19 cellular contexts compared by ENCODE assay signal in the genomic region with DNA sequence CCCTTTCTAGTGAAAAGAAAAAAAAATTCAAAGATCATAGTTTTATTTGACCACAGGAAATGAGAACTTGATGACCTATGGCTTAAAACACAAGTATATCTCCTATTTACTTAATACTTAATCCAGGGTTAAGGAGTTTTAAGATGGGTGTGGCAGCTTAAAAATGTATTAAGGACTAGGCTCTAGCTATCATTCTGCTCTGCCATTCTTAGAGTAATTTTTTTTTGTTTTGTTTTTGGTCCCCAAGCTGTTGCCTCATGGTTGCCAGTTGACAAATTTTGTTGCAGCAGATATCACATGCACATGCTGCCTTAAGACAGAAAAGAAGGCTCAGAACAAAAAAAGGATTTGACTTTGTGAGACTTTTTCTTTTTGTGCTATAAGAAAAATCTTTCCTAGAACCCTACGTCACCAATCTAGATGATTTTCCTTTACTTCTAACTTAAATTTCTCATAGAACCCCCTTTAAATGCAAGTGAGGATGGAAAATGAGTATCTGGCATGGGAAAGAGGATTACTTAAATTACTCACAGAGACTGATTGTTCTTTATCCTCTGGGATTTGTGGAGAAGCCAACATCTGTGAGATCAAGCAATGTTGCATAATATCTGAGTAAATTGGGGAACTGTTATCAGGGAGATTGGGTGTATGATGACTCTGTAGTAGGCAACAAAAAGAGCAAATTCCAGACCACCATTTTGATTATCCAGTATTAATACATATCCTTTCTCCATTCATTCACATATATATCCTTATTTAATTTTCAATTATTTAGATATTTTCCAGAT.
"Had no signal": no experiment of that assay in that cellular context is flagged by ENCODE, and none has a peak within 500 bp of the region (broad histone marks: within the 10 kb centered on the region; RNA-seq: fewer than 3 reads in every experiment).

No MANE protein-coding gene starts in this region.

- H3K4me1 Mint-ChIP-seq: activated CD4-positive, alpha-beta memory T cell treated with anti-CD3 and anti-CD28 coated beads, Interleukin-2, amount 10 ng/mL, durations not matched to agents 7 days and 5 days; naive B cell; stimulated activated memory B cell treated with anti-CD40 and anti-IgM and Interleukin-4, amounts not matched to agents 10 μg/mL and 1 μg/mL and 100 μg/mL, for 72 hours had no signal

- H3K4me3 Mint-ChIP-seq: activated CD4-positive, alpha-beta memory T cell treated with anti-CD3 and anti-CD28 coated beads, Interleukin-2, amount 10 ng/mL, durations not matched to agents 7 days and 5 days; activated CD4-positive, alpha-beta T cell treated with anti-CD3 and anti-CD28 coated beads for 36 hours; activated naive CD8-positive, alpha-beta T cell treated with anti-CD3 and anti-CD28 coated beads, Interleukin-2, amount 10 ng/mL, durations not matched to agents 7 days and 5 days; activated T-cell treated with anti-CD3 and anti-CD28 coated beads, Interleukin-2, amount 50 U/mL, for 72 hours; naive B cell; stimulated activated memory B cell treated with anti-CD40 and anti-IgM and Interleukin-4, amounts not matched to agents 10 μg/mL and 1 μg/mL and 100 μg/mL, for 72 hours had no signal

- H3K27ac Mint-ChIP-seq: activated CD4-positive, alpha-beta memory T cell treated with anti-CD3 and anti-CD28 coated beads, Interleukin-2, amount 10 ng/mL, durations not matched to agents 7 days and 5 days; activated CD4-positive, alpha-beta T cell treated with anti-CD3 and anti-CD28 coated beads for 36 hours; activated naive CD8-positive, alpha-beta T cell treated with anti-CD3 and anti-CD28 coated beads, Interleukin-2, amount 10 ng/mL, durations not matched to agents 7 days and 5 days; activated T-cell treated with anti-CD3 and anti-CD28 coated beads, Interleukin-2, amount 50 U/mL, for 72 hours; stimulated activated memory B cell treated with anti-CD40 and anti-IgM and Interleukin-4, amounts not matched to agents 10 μg/mL and 1 μg/mL and 100 μg/mL, for 72 hours had no signal

- H3K27ac ChIP-seq: esophagus squamous epithelium, pancreas, transverse colon, VCaP had no signal

- H3K36me3 Mint-ChIP-seq: stimulated activated memory B cell treated with anti-CD40 and anti-IgM and Interleukin-4, amounts not matched to agents 10 μg/mL and 1 μg/mL and 100 μg/mL, for 72 hours had no signal

- DNase-seq: activated CD4-positive, alpha-beta memory T cell treated with anti-CD3 and anti-CD28 coated beads, Interleukin-2, amount 10 ng/mL, durations not matched to agents 7 days and 5 days; activated CD4-positive, alpha-beta T cell treated with anti-CD3 and anti-CD28 coated beads for 36 hours; activated CD8-positive, alpha-beta memory T cell treated with anti-CD3 and anti-CD28 coated beads, Interleukin-2, amount 50 U/mL, for 4 hours; activated gamma-delta T cell treated with Interleukin-2 at 50 U/mL for 16 hours; activated naive CD8-positive, alpha-beta T cell treated with anti-CD3 and anti-CD28 coated beads, Interleukin-2, amount 10 ng/mL, durations not matched to agents 7 days and 5 days; activated T-cell treated with anti-CD3 and anti-CD28 coated beads, Interleukin-2, amount 50 U/mL, for 72 hours; anterior cingulate cortex; esophagus squamous epithelium; hippocampal formation; midbrain; naive B cell; pancreas; spleen; stimulated activated CD4-positive, alpha-beta T cell treated with anti-CD3 and anti-CD28 coated beads, Interleukin-1b, Interleukin-23, amount 100 ng/mL, for 48 hours; T-helper 1 cell; transverse colon had no signal

- H3K27me3 ChIP-seq: esophagus squamous epithelium, pancreas, spleen, transverse colon had no signal

- H3K36me3 ChIP-seq: esophagus squamous epithelium, pancreas, spleen, transverse colon had no signal

- H3K27me3 Mint-ChIP-seq: activated CD4-positive, alpha-beta memory T cell treated with anti-CD3 and anti-CD28 coated beads, Interleukin-2, amount 10 ng/mL, durations not matched to agents 7 days and 5 days; activated CD4-positive, alpha-beta T cell treated with anti-CD3 and anti-CD28 coated beads for 36 hours; activated naive CD8-positive, alpha-beta T cell treated with anti-CD3 and anti-CD28 coated beads, Interleukin-2, amount 10 ng/mL, durations not matched to agents 7 days and 5 days; stimulated activated memory B cell treated with anti-CD40 and anti-IgM and Interleukin-4, amounts not matched to agents 10 μg/mL and 1 μg/mL and 100 μg/mL, for 72 hours had no signal

- ATAC-seq: activated CD4-positive, alpha-beta T cell treated with anti-CD3 and anti-CD28 coated beads for 36 hours; activated T-cell treated with anti-CD3 and anti-CD28 coated beads, Interleukin-2, amount 50 U/mL, for 72 hours; pancreas; stimulated activated memory B cell treated with anti-CD40 and anti-IgM and Interleukin-4, amounts not matched to agents 10 μg/mL and 1 μg/mL and 100 μg/mL, for 72 hours had no signal

- H3K9me3 ChIP-seq: pancreas had no signal

- H3K4me3 ChIP-seq: esophagus squamous epithelium, lung, pancreas, spleen, transverse colon had no signal

- H3K4me1 ChIP-seq: pancreas, spleen had no signal
